ENCODE assay signal across 25 cellular contexts in genomic region chr16:54007504-54007903, GRCh38.
DNase-seq lines count a peak whose midpoint lies in the region; ATAC-seq, FAIRE-seq and TF ChIP-seq lines count a peak whose summit lies in the region.
"Had no signal": no experiment of that assay in that cellular context is flagged by ENCODE, and none has a peak within 500 bp of the region (broad histone marks: within the 10 kb centered on the region; RNA-seq: fewer than 3 reads in every experiment).

No MANE protein-coding gene starts in this region.

- no peak overlapping the region for H3K9ac ChIP-seq in liver (ENCODE audit: low read depth in 1 of 2, low read length in 2 of 2)
- no peak overlapping the region for H3K9ac ChIP-seq in HepG2 (ENCODE audit: insufficient read depth, low read depth, low read length)
- H3K9ac ChIP-seq: BLaER1 treated with 17β-estradiol and CSF1 and Interleukin-3, amounts not matched to agents 10 nM and 100 nM; GM23248 had no signal

- BruUV-seq in HepG2 (replicated peaks; lab: Mats Ljungman, UMichigan) = no TSS peak

- H3K9me3 ChIP-seq in right cardiac atrium (ENCODE audit: control insufficient read depth, low read length) (no peaks in the 10 kb centered on the region), liver (ENCODE audit: control insufficient read depth in 4 of 4, low read length in 3 of 4) (peaks cover 0 to 4% (median under 1%) of the 10 kb centered on the region in 4 donors), HepG2 (ENCODE audit: low read length) (peaks cover 6% of the 10 kb centered on the region; the same call in 1 of the 2 replicates), right lobe of liver (no peaks in the 10 kb centered on the region)
- H3K9me3 ChIP-seq: BE2C had no signal

- TF ChIP-seq EP300 in HepG2 (IDR thresholded peaks at IDR 0.05; ENCODE audit: low read depth in 2 of 2, low read length in 2 of 2) (no peak), HepG2 (CRISPR knock-in tag; IDR thresholded peaks at IDR 0.05; ENCODE audit: borderline replicate concordance) (no peak)

- H3K4me1 ChIP-seq in right cardiac atrium (ENCODE audit: control insufficient read depth, insufficient read depth, low read length) = no peaks in the 10 kb centered on the region
- H3K4me1 ChIP-seq in liver (ENCODE audit: control insufficient read depth in 4 of 4, insufficient read depth in 4 of 4, low read length in 3 of 4) = peaks cover 0 to 7% (median 0%) of the 10 kb centered on the region in 4 donors
- H3K4me1 ChIP-seq in HepG2 (ENCODE audit: insufficient read depth, low read length) = no peaks in the 10 kb centered on the region
- H3K4me1 ChIP-seq in right lobe of liver = peaks cover 0 to 14% (median 0%) of the 10 kb centered on the region in 4 donors
- H3K4me1 ChIP-seq: A549; BE2C; BLaER1 treated with 17β-estradiol and CSF1 and Interleukin-3, amounts not matched to agents 10 nM and 100 nM had no signal

- intact Hi-C loops in Right ventricle myocardium superior (cut with DNase I) (no loop called here), right cardiac atrium (cut with DNase I) (no loop called here), HepG2 (cut with micrococcal nuclease; ENCODE audit: unreplicated experiment) (no loop called here), right lobe of liver (cut with DNase I) (no loop called here)

- in situ Hi-C loops in HepG2 (cut with HindIII; ENCODE audit: extremely low pct_ligation_motif_present, low pct_unique_long_range_greater_than_20kb) = no loop called here

- TF ChIP-seq CTCF in liver (IDR thresholded peaks at IDR 0.05; ENCODE audit: low read depth, low read length, missing input control) (no peak), HepG2 (CRISPR knock-in tag; IDR thresholded peaks at IDR 0.05) (no peak), right lobe of liver (IDR thresholded peaks at IDR 0.05) (no peak)

- H3K27me3 ChIP-seq in right cardiac atrium (ENCODE audit: control insufficient read depth, insufficient read depth) (no peaks in the 10 kb centered on the region), liver (ENCODE audit: control insufficient read depth in 4 of 4, insufficient read depth in 4 of 4, low read length in 3 of 4) (no peaks in the 10 kb centered on the region), HepG2 (ENCODE audit: control insufficient read depth in 1 of 2, insufficient read depth in 2 of 2, low read length in 2 of 2) (no peaks in the 10 kb centered on the region), right lobe of liver (no peaks in the 10 kb centered on the region)
- H3K27me3 ChIP-seq: BE2C; BLaER1 treated with 17β-estradiol and CSF1 and Interleukin-3, amounts not matched to agents 10 nM and 100 nM had no signal

- no peak for TF ChIP-seq POLR2A in HepG2 (IDR thresholded peaks at IDR 0.05; ENCODE audit: insufficient read depth in 1 of 2, low read depth in 2 of 2, low read length in 2 of 2)
- TF ChIP-seq POLR2A in right lobe of liver (IDR thresholded peaks at IDR 0.05) = no peak

- POLR2A ChIA-PET in HepG2 (lab: Yijun Ruan, JAX) = no interaction called here

- no peaks in the 10 kb centered on the region for H3K79me2 ChIP-seq in HepG2 (ENCODE audit: insufficient read depth, low read length)

- H3K4me3 ChIP-seq in right cardiac atrium (ENCODE audit: low read length) (no peak overlapping the region), liver (ENCODE audit: low read depth in 1 of 3, low read length in 3 of 3) (no peak overlapping the region), HepG2 (replicated peaks in 1 of 3; ENCODE audit: insufficient read depth in 1 of 3, low read depth in 2 of 3, low read length in 3 of 3) (no peak overlapping the region), right lobe of liver (no peak overlapping the region)
- H3K4me3 ChIP-seq: A549; BLaER1 treated with 17β-estradiol and CSF1 and Interleukin-3, amounts not matched to agents 10 nM and 100 nM; GM12878; GM23248 had no signal

- H3K27ac ChIP-seq in right cardiac atrium (ENCODE audit: low read length) (no peak overlapping the region), liver (ENCODE audit: low read depth in 1 of 2, low read length in 2 of 2) (no peak overlapping the region), HepG2 (ENCODE audit: extremely low read length, insufficient read depth, low read length) (no peak overlapping the region), right lobe of liver (no peak overlapping the region)
- H3K27ac ChIP-seq: A549; BLaER1 treated with 17β-estradiol and CSF1 and Interleukin-3, amounts not matched to agents 10 nM and 100 nM; GM23248 had no signal

- H3K4me2 ChIP-seq in HepG2 (ENCODE audit: low read depth, low read length) = no peak overlapping the region
- H3K4me2 ChIP-seq: A549; BLaER1 treated with 17β-estradiol and CSF1 and Interleukin-3, amounts not matched to agents 10 nM and 100 nM had no signal

- no peaks in the 10 kb centered on the region for H4K20me1 ChIP-seq in HepG2 (ENCODE audit: insufficient read depth, low read length)
- H4K20me1 ChIP-seq: BLaER1 treated with 17β-estradiol and CSF1 and Interleukin-3, amounts not matched to agents 10 nM and 100 nM had no signal

- H2AFZ ChIP-seq in HepG2 (ENCODE audit: low read length) = no peak overlapping the region
- H2AFZ ChIP-seq: GM23248 had no signal

- H3K36me3 ChIP-seq in liver (ENCODE audit: control insufficient read depth in 4 of 4, insufficient read depth in 3 of 4, low read depth in 1 of 4, low read length in 3 of 4) (no peaks in the 10 kb centered on the region), HepG2 (replicated peaks in 1 of 2; ENCODE audit: control insufficient read depth in 1 of 2, insufficient read depth in 2 of 2, low read length in 2 of 2) (no peaks in the 10 kb centered on the region), right lobe of liver (no peaks in the 10 kb centered on the region)
- H3K36me3 ChIP-seq: BE2C had no signal

- WGBS in right cardiac atrium = 70% methylated on average over 2 of the region's 2 CpGs
- 42% methylated on average over 2 of the region's 2 CpGs for WGBS in liver
- WGBS in HepG2 (ENCODE audit: low lambda C conversion rate) = 100% methylated on average over 2 of the region's 2 CpGs
- 50% methylated on average over 2 of the region's 2 CpGs for WGBS in right lobe of liver (ENCODE audit: insufficient coverage, low coverage, low lambda C conversion rate, missing lambda C conversion rate)

- CTCF ChIA-PET in HepG2 (lab: Yijun Ruan, JAX; ENCODE audit: low intra/inter-chr PET ratio, low total read pairs) = no interaction called here

- peak; percentile 41 for ATAC-seq in Right ventricle myocardium superior (ENCODE audit: poor library complexity)
- no peak for ATAC-seq in right cardiac atrium
- ATAC-seq in HepG2 = no peak
- peak in 3 of 4 donors; percentile 58 to 91 (median 87) for ATAC-seq in right lobe of liver
- ATAC-seq: A549, GM12878, HCT116 had no signal

- DNase-seq in Right ventricle myocardium superior (no peak), right cardiac atrium (no peak), HepG2 (ENCODE audit: low spot score) (no peak), right lobe of liver (peak in 2 of 3 donors; percentile 62 to 79), NCI-H2171 treated with DMSO at 0.1 percent for 48 hours (lab: John Stamatoyannopoulos, UW) (no peak)
- DNase-seq: 8988T; ACHN; AML-193; BE2C; CD4-positive, alpha-beta T cell; CD8-positive, alpha-beta memory T cell; DMS 273 treated with DMSO at 0.1 percent for 48 hours; DMS79; EL; GDM1; GM23248; H7 had no signal

- no peak for TF ChIP-seq RAD21 in liver (IDR thresholded peaks at IDR 0.05)
- no peak for TF ChIP-seq RAD21 in HepG2 (CRISPR knock-in tag; IDR thresholded peaks at IDR 0.05)

- no peak for FAIRE-seq in HepG2 (lab: Jason Lieb, UNC)
- FAIRE-seq: A549, D721Med, GM12878, GM19239, H1 had no signal

TF ChIP-seq in liver, 16 proteins besides CTCF, POLR2A, EP300 and RAD21:
- TF ChIP-seq HNF4A (conservative IDR thresholded peaks at IDR 0.05) = peak; percentile 31 to 51
- peak; percentile 22 to 55 for TF ChIP-seq RXRA (IDR thresholded peaks at IDR 0.05)
- TF ChIP-seq JUND (IDR thresholded peaks at IDR 0.05) = no peak

TF ChIP-seq in HepG2, 621 proteins besides CTCF, POLR2A, EP300 and RAD21 (continues in another document):
- TF ChIP-seq ZHX2 (IDR thresholded peaks at IDR 0.05; ENCODE audit: low read depth) (no peak), ZHX2 (CRISPR knock-in tag; IDR thresholded peaks at IDR 0.05; ENCODE audit: borderline replicate concordance) (no peak), FOXP1 (IDR thresholded peaks at IDR 0.05) (no peak), FOXP1 (CRISPR knock-in tag; IDR thresholded peaks at IDR 0.05) (no peak)

Comparison
In these comparisons a context has a peak if more than half of its experiments do, and no peak if none do; other contexts are left out.
1. ATAC-seq: peak in Right ventricle myocardium superior (single experiment) and right lobe of liver (3 of 4); none in right cardiac atrium (0 of 2) and HepG2 (single experiment).
2. DNase-seq: peak in right lobe of liver (2 of 3); none in Right ventricle myocardium superior (single experiment), right cardiac atrium (0 of 3), HepG2 (single experiment) and NCI-H2171 treated with DMSO at 0.1 percent for 48 hours (single experiment).